In the genomic region with DNA sequence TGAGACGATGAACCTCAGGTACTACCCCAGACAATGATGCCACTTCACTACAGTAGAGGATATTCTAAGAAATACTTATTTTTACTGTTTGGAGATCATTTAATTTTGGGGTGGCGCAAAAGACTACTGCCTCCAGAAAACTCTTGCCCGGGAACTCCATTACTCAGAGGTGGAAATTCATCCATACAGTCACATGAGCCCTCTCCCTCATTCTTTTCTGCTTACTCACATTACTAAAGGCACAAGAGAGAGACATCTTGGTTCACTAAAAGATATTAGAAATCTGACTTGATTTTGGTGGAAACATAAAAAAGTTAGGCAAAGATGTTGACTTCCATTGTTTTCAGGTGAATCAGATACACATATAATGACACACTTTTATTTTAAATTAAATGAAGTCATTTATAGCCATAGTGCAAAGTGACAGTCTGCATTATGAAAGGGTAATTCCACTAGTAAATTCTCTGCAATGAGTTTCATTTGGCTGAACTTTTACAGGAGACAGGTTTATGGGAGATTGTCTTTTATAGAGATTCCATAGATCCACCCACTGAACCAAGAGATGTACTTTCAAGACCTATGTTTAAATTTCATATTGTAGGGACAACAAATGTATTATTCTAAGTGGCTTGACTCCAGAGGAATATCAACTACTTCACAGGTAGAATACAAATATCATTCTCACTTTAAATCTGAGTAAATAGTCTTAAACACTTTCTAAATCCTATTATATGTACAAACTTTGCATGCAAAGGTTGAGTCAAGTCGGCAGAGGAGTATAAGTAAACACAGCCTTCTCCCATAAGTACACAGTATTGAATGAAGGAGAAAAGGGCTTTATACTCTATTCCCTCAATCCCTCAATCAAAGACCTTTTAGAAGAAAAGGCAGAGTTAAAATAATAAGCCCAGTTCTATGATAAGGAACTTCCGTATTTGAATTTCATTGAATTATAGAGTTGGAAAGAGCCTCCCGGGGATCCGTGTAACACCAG, we compare ENCODE assay signal across 24 cellular contexts. TPM values are rescaled to one million over a fixed set of nuclear protein-coding genes. Genes with fewer than 3 reads are reported as not detected.
A peak's percentile ranks its signal among the peaks of the same experiment; 100 is the strongest.
DNase-seq lines count a peak whose midpoint lies in the region; ATAC-seq and TF ChIP-seq lines count a peak whose summit lies in the region.
"Had no signal": no experiment of that assay in that cellular context is flagged by ENCODE, and none has a peak within 500 bp of the region (broad histone marks: within the 10 kb centered on the region; RNA-seq: fewer than 3 reads in every experiment).

No MANE protein-coding gene starts in this region.

- BruUV-seq in mammary epithelial cell (replicated peaks; lab: Mats Ljungman, UMichigan), result no TSS peak

- no peak for TF ChIP-seq CTCF in mammary epithelial cell (conservative IDR thresholded peaks at IDR 0.05 in 1 of 2, IDR thresholded peaks at IDR 0.05 in 1 of 2; ENCODE audit: extremely low read depth in 1 of 2, insufficient read depth in 1 of 2, low read depth in 1 of 2, low read length in 2 of 2)
- TF ChIP-seq CTCF in kidney epithelial cell (IDR thresholded peaks at IDR 0.05; ENCODE audit: insufficient read depth, low read length, poor library complexity, severe bottlenecking), result no peak
- TF ChIP-seq CTCF in WTC11 (IDR thresholded peaks at IDR 0.05), result no peak

- H3K4me3 Mint-ChIP-seq in WTC11, result no peak overlapping the region
- H3K4me3 Mint-ChIP-seq: activated CD4-positive, alpha-beta memory T cell treated with anti-CD3 and anti-CD28 coated beads for 36 hours; activated T-cell treated with anti-CD3 and anti-CD28 coated beads, Interleukin-2, amount 50 U/mL, for 24 hours; brain; HFFc6 had no signal

- H3K4me3 ChIP-seq in mammary epithelial cell (replicated peaks in 1 of 3; ENCODE audit: insufficient read depth in 1 of 3, low read depth in 2 of 3, low read length in 3 of 3), result no peak overlapping the region
- no peak overlapping the region for H3K4me3 ChIP-seq in kidney epithelial cell (ENCODE audit: low read depth, low read length)
- H3K4me3 ChIP-seq: esophagus muscularis mucosa, heart right ventricle, PC-9, vagina had no signal

- dilution Hi-C loops in mammary epithelial cell (cut with HindIII; ENCODE audit: low sequenced_read_pairs), result no loop called here

- ATAC-seq in WTC11 (no peak), GM19455 (IDR thresholded peaks at IDR 0.05; ENCODE audit: unreplicated experiment) (no peak)
- ATAC-seq: activated naive CD4-positive, alpha-beta T cell treated with anti-CD3 and anti-CD28 coated beads, Interleukin-2, amount 50 U/mL, for 72 hours; HepG2 had no signal

- H3K4me1 ChIP-seq in mammary epithelial cell (ENCODE audit: insufficient read depth, low read length), result peaks cover 5% of the 10 kb centered on the region
- H3K4me1 ChIP-seq: vagina had no signal

- H4K20me1 ChIP-seq in mammary epithelial cell (ENCODE audit: insufficient read depth, low read length), result no peaks in the 10 kb centered on the region

- DNase-seq in ACHN (peak; percentile 24), HT1080 (ENCODE audit: low read depth) (peak; percentile 52), mammary epithelial cell (peak; percentile 54), kidney epithelial cell (ENCODE audit: low read depth) (peak; percentile 25), WTC11 (ENCODE audit: low spot score) (no peak), NOMO-1 (lab: John Stamatoyannopoulos, UW; ENCODE audit: unreplicated experiment in 2 of 2) (no peak), hypothalamus (lab: John Stamatoyannopoulos, UW) (no peak)
- DNase-seq: activated CD4-positive, alpha-beta memory T cell treated with anti-CD3 and anti-CD28 coated beads for 36 hours; activated T-cell treated with anti-CD3 and anti-CD28 coated beads, Interleukin-2, amount 50 U/mL, for 24 hours; EL; heart right ventricle; HFFc6; left cardiac atrium; MV-4-11; NCI-H526 treated with DMSO at 0.1 percent for 48 hours; PC-9; stimulated activated CD4-positive, alpha-beta T cell treated with anti-CD3 and anti-CD28 coated beads, Interleukin-2, amount 100 ng/mL, for 48 hours; SW 1271 had no signal

- no peak overlapping the region for H3K4me2 ChIP-seq in mammary epithelial cell (ENCODE audit: insufficient read depth, low read depth, low read length)
- H3K4me2 ChIP-seq: PC-9 had no signal

- in situ Hi-C loops in ACHN (cut with HindIII; ENCODE audit: low pct_ligation_motif_present, low pct_unique_long_range_greater_than_20kb, low sequenced_read_pairs) (no loop called here), mammary epithelial cell (cut with MboI; ENCODE audit: low sequenced_read_pairs in 2 of 2) (no loop called here)

- no peak overlapping the region for H3K9ac ChIP-seq in mammary epithelial cell (ENCODE audit: insufficient read depth, low read length)

- H3K27me3 Mint-ChIP-seq in WTC11 (ENCODE audit: low read depth), result 0 out of 2 replicates have a peak, but pooled peaks cover under 1% of the 10 kb centered on the region
- H3K27me3 Mint-ChIP-seq: activated CD4-positive, alpha-beta memory T cell treated with anti-CD3 and anti-CD28 coated beads for 36 hours; activated T-cell treated with anti-CD3 and anti-CD28 coated beads, Interleukin-2, amount 50 U/mL, for 24 hours had no signal

- no peak overlapping the region for H2AFZ ChIP-seq in mammary epithelial cell (ENCODE audit: low read depth, low read length)
- H2AFZ ChIP-seq: PC-9 had no signal

- intact Hi-C loops in mammary epithelial cell (cut with micrococcal nuclease), result no loop called here

- WGBS in mammary epithelial cell (ENCODE audit: low coverage, missing lambda C conversion rate), result 84% methylated on average over 7 of the region's 7 CpGs

- POLR2A ChIA-PET in WTC11 (lab: Charles Lee), result no interaction called here

- H3K9me3 Mint-ChIP-seq in WTC11, result peaks cover 5% of the 10 kb centered on the region; the same call in 1 of the 2 replicates
- H3K9me3 Mint-ChIP-seq: activated CD4-positive, alpha-beta memory T cell treated with anti-CD3 and anti-CD28 coated beads for 36 hours; activated T-cell treated with anti-CD3 and anti-CD28 coated beads, Interleukin-2, amount 50 U/mL, for 24 hours had no signal

- H3K36me3 ChIP-seq in mammary epithelial cell (ENCODE audit: insufficient read depth, low read length), result no peaks in the 10 kb centered on the region
- no peaks in the 10 kb centered on the region for H3K36me3 ChIP-seq in kidney epithelial cell (ENCODE audit: control insufficient read depth, insufficient read depth, low read length)
- H3K36me3 ChIP-seq: vagina had no signal

- no peak overlapping the region for H3K27ac Mint-ChIP-seq in WTC11
- H3K27ac Mint-ChIP-seq: activated CD4-positive, alpha-beta memory T cell treated with anti-CD3 and anti-CD28 coated beads for 36 hours; activated naive CD4-positive, alpha-beta T cell treated with anti-CD3 and anti-CD28 coated beads, Interleukin-2, amount 50 U/mL, for 72 hours; activated T-cell treated with anti-CD3 and anti-CD28 coated beads, Interleukin-2, amount 50 U/mL, for 24 hours; brain; HFFc6 had no signal

- no peaks in the 10 kb centered on the region for H3K79me2 ChIP-seq in mammary epithelial cell (ENCODE audit: insufficient read depth, low read length)

- H3K27ac ChIP-seq in mammary epithelial cell (ENCODE audit: insufficient read depth, low read depth, low read length), result no peak overlapping the region
- H3K27ac ChIP-seq: esophagus muscularis mucosa, PC-9, vagina had no signal

- H3K36me3 Mint-ChIP-seq in WTC11, result no peaks in the 10 kb centered on the region
- H3K36me3 Mint-ChIP-seq: activated CD4-positive, alpha-beta memory T cell treated with anti-CD3 and anti-CD28 coated beads for 36 hours; activated naive CD4-positive, alpha-beta T cell treated with anti-CD3 and anti-CD28 coated beads, Interleukin-2, amount 50 U/mL, for 72 hours had no signal

- H3K9me3 ChIP-seq in mammary epithelial cell (replicated peaks; ENCODE audit: insufficient read depth, low read length), result no peaks in the 10 kb centered on the region
- H3K9me3 ChIP-seq: esophagus muscularis mucosa, heart right ventricle, vagina had no signal

- no peaks in the 10 kb centered on the region for H3K4me1 Mint-ChIP-seq in WTC11
- H3K4me1 Mint-ChIP-seq: brain had no signal

- H3K27me3 ChIP-seq in mammary epithelial cell (ENCODE audit: insufficient read depth, low read length) (no peaks in the 10 kb centered on the region), kidney epithelial cell (ENCODE audit: control insufficient read depth, insufficient read depth, low read length) (no peaks in the 10 kb centered on the region)
- H3K27me3 ChIP-seq: esophagus muscularis mucosa, heart right ventricle, vagina had no signal

- CTCF ChIA-PET in mammary epithelial cell (lab: Charles Lee; ENCODE audit: low non-redundant PET) (no interaction called here), WTC11 (lab: Charles Lee) (no interaction called here)

TF ChIP-seq in WTC11, 78 proteins besides CTCF, POLR2A, EP300 and RAD21:
- no peak for TF ChIP-seq GRHL2 (CRISPR knock-in tag; IDR thresholded peaks at IDR 0.05; ENCODE audit: insufficient replicate concordance, severe bottlenecking)

RNA-seq across cellular contexts. Expression of gene NEBL, which starts 18.8 kb away (rescaled TPM):
- total RNA-seq in HT1080 (2014; rRNA removed; shearing (Covaris generic)), result 0.17 and 0.42 TPM in 2 replicates
- 0.21 and 0.26 TPM in 2 replicates for polyA plus RNA-seq in HT1080 (2015; cell fraction: cytosol; rRNA removed)
- polyA plus RNA-seq in HT1080 (2015; cell fraction: nucleus; rRNA removed), result 0.60 and 0.82 TPM in 2 replicates
- total RNA-seq in mammary epithelial cell (10 to 100 TPM in 1 of 2 donors, 1 to 10 TPM in 1; 1.9 to 11.7 TPM), kidney epithelial cell (6.9 and 8.9 TPM in 2 replicates), WTC11 (2021) (8.9 to 10.5 TPM (median 9.7 TPM) in 3 replicates)
- 1.3 TPM for polyA plus RNA-seq in mammary epithelial cell
- polyA minus RNA-seq in mammary epithelial cell, result 0.83 TPM
- total RNA-seq: activated CD4-positive, alpha-beta memory T cell treated with anti-CD3 and anti-CD28 coated beads for 36 hours; HepG2; HFFc6 had no signal
- polyA plus RNA-seq: HepG2 had no signal

Comparison
In these comparisons a context has a peak if more than half of its experiments do, and no peak if none do; other contexts are left out.
1. DNase-seq: peak in ACHN (single experiment), HT1080 (single experiment), mammary epithelial cell (single experiment) and kidney epithelial cell (single experiment); none in WTC11 (single experiment), NOMO-1 (0 of 2) and hypothalamus (0 of 51).